Comparison of ENCODE assay signal across 17 cellular contexts in genomic region chr9:111050819-111051218, GRCh38. TPM values are rescaled to one million over a fixed set of nuclear protein-coding genes. Genes with fewer than 3 reads are reported as not detected.
DNase-seq lines count a peak whose midpoint lies in the region; ATAC-seq and TF ChIP-seq lines count a peak whose summit lies in the region.
"Had no signal": no experiment of that assay in that cellular context is flagged by ENCODE, and none has a peak within 500 bp of the region (broad histone marks: within the 10 kb centered on the region; RNA-seq: fewer than 3 reads in every experiment).

No MANE protein-coding gene starts in this region.

- no peak for TF ChIP-seq CTCF in MCF 10A (IDR thresholded peaks at IDR 0.05; ENCODE audit: unreplicated experiment)
- TF ChIP-seq CTCF in breast epithelium (IDR thresholded peaks at IDR 0.05) = no peak
- no peak for TF ChIP-seq CTCF in fibroblast of the aortic adventitia (IDR thresholded peaks at IDR 0.05; ENCODE audit: insufficient read depth, low read length)
- no peak for TF ChIP-seq CTCF in uterus (IDR thresholded peaks at IDR 0.05)

- intact Hi-C loops in MCF 10A (cut with micrococcal nuclease) (no loop called here), breast epithelium (cut with DNase I; ENCODE audit: low total_unique reads) (no loop called here), uterus (cut with DNase I; ENCODE audit: low total_unique reads) (no loop called here)

- ATAC-seq in HG03469 (IDR thresholded peaks at IDR 0.05; ENCODE audit: unreplicated experiment) (no peak), HG02852 (IDR thresholded peaks at IDR 0.05; ENCODE audit: unreplicated experiment) (no peak)
- ATAC-seq in naive thymus-derived CD8-positive, alpha-beta T cell = no peak
- ATAC-seq: GM23338, PC-3 had no signal

- H3K27ac Mint-ChIP-seq in MCF 10A (ENCODE audit: low read depth, unreplicated experiment) = peak overlapping the region; percentile 44
- no peak overlapping the region for H3K27ac Mint-ChIP-seq in naive thymus-derived CD8-positive, alpha-beta T cell
- H3K27ac Mint-ChIP-seq: CD4-positive, alpha-beta memory T cell; GM23338 had no signal

- H3K9me3 Mint-ChIP-seq in MCF 10A (ENCODE audit: unreplicated experiment) = no peaks in the 10 kb centered on the region
- peaks cover 0 to 9% (median 0%) of the 10 kb centered on the region in 9 donors for H3K9me3 Mint-ChIP-seq in naive thymus-derived CD8-positive, alpha-beta T cell

- H3K27me3 ChIP-seq in breast epithelium (no peaks in the 10 kb centered on the region), uterus (no peaks in the 10 kb centered on the region)
- H3K27me3 ChIP-seq: SJSA1 had no signal

- H3K4me1 ChIP-seq in breast epithelium (no peaks in the 10 kb centered on the region), uterus (no peaks in the 10 kb centered on the region)
- H3K4me1 ChIP-seq: SJSA1 had no signal

- no peak overlapping the region for H3K4me3 Mint-ChIP-seq in MCF 10A (ENCODE audit: unreplicated experiment)
- H3K4me3 Mint-ChIP-seq in naive thymus-derived CD8-positive, alpha-beta T cell = no peak overlapping the region
- H3K4me3 Mint-ChIP-seq: CD4-positive, alpha-beta memory T cell; GM23338 had no signal

- H3K27me3 Mint-ChIP-seq in MCF 10A (ENCODE audit: insufficient read depth, unreplicated experiment) = no peaks in the 10 kb centered on the region
- peaks cover 0 to 4% (median 0%) of the 10 kb centered on the region in 5 donors for H3K27me3 Mint-ChIP-seq in naive thymus-derived CD8-positive, alpha-beta T cell
- H3K27me3 Mint-ChIP-seq: CD4-positive, alpha-beta memory T cell had no signal

- DNase-seq in MCF 10A (ENCODE audit: unreplicated experiment) (peak; percentile 42), breast epithelium (ENCODE audit: low spot score in 2 of 2) (no peak), astrocyte of the hippocampus (ENCODE audit: low read depth, low spot score) (peak; percentile 23), fibroblast of the aortic adventitia (ENCODE audit: low read depth) (peak; percentile 75), uterus (no peak)
- no peak for DNase-seq in naive thymus-derived CD8-positive, alpha-beta T cell
- DNase-seq: CD4-positive, alpha-beta memory T cell; NCI-H1417 treated with DMSO at 0.1 percent for 48 hours; NCI-H1930; NCI-H2171; NCI-H446 treated with DMSO at 0.1 percent for 48 hours; PC-3 had no signal

- no peaks in the 10 kb centered on the region for H3K36me3 Mint-ChIP-seq in MCF 10A (ENCODE audit: insufficient read depth, unreplicated experiment)
- no peaks in the 10 kb centered on the region for H3K36me3 Mint-ChIP-seq in naive thymus-derived CD8-positive, alpha-beta T cell
- H3K36me3 Mint-ChIP-seq: CD4-positive, alpha-beta memory T cell had no signal

- TF ChIP-seq POLR2A in breast epithelium (IDR thresholded peaks at IDR 0.05) = no peak
- no peak for TF ChIP-seq POLR2A in uterus (IDR thresholded peaks at IDR 0.05)

- H3K27ac ChIP-seq in breast epithelium = no peak overlapping the region
- no peak overlapping the region for H3K27ac ChIP-seq in uterus
- H3K27ac ChIP-seq: 22Rv1, SJSA1 had no signal

- H3K36me3 ChIP-seq in breast epithelium (no peaks in the 10 kb centered on the region), uterus (no peaks in the 10 kb centered on the region)
- H3K36me3 ChIP-seq: SJSA1 had no signal

- no peaks in the 10 kb centered on the region for H3K9me3 ChIP-seq in breast epithelium
- H3K9me3 ChIP-seq in uterus = no peaks in the 10 kb centered on the region
- H3K9me3 ChIP-seq: SJSA1 had no signal

- BruUV-seq in MCF 10A (replicated peaks; lab: Mats Ljungman, UMichigan) = no TSS peak

- CTCF ChIA-PET in MCF 10A (lab: Yijun Ruan, JAX) = no interaction called here

- H3K4me1 Mint-ChIP-seq in MCF 10A (ENCODE audit: insufficient read depth, unreplicated experiment) = peaks cover 14% of the 10 kb centered on the region
- no peaks in the 10 kb centered on the region for H3K4me1 Mint-ChIP-seq in naive thymus-derived CD8-positive, alpha-beta T cell
- H3K4me1 Mint-ChIP-seq: CD4-positive, alpha-beta memory T cell; GM23338 had no signal

- POLR2A ChIA-PET in MCF 10A (lab: Yijun Ruan, JAX) = interaction anchor here (0.7 kb wide), 1 partner anchor 8 kb away, joined by 4 read pairs; no protein-coding TSS in a partner anchor
- POLR2A ChIA-PET in naive thymus-derived CD8-positive, alpha-beta T cell (lab: Charles Lee) = no interaction called here

- H3K4me3 ChIP-seq in breast epithelium (no peak overlapping the region), fibroblast of the aortic adventitia (ENCODE audit: low read depth, low read length) (no peak overlapping the region), uterus (no peak overlapping the region)
- H3K4me3 ChIP-seq: GM23338, SJSA1 had no signal

RNA-seq across cellular contexts. Expression of gene LPAR1, which starts 12.5 kb away (rescaled TPM):
- total RNA-seq in MCF 10A (2022) (0.21 and 0.47 TPM in 2 replicates), breast epithelium (100 to 1,000 TPM in 1 of 3 donors, 10 to 100 TPM in 2; 24.6 to 138 (median 79.3) TPM), fibroblast of the aortic adventitia (ENCODE audit: low replicate concordance) (39.2 and 265 TPM in 2 replicates), uterus (10 to 100 TPM; 12.3 to 68.0 (median 51.0) TPM)
- total RNA-seq in naive thymus-derived CD8-positive, alpha-beta T cell = not detected
- not detected for polyA plus RNA-seq in naive thymus-derived CD8-positive, alpha-beta T cell
- polyA plus RNA-seq: CD4-positive, alpha-beta memory T cell had no signal

Comparison
In these comparisons a context has a peak if more than half of its experiments do, and no peak if none do; other contexts are left out.
1. DNase-seq: peak in MCF 10A (single experiment), astrocyte of the hippocampus (single experiment) and fibroblast of the aortic adventitia (single experiment); none in breast epithelium (0 of 2), uterus (0 of 2) and naive thymus-derived CD8-positive, alpha-beta T cell (0 of 10).